Comparison of ENCODE assay signal across 18 cellular contexts in genomic region chr9:111147021-111147420, GRCh38.
DNase-seq lines count a peak whose midpoint lies in the region; ATAC-seq and TF ChIP-seq lines count a peak whose summit lies in the region.
"Had no signal": no experiment of that assay in that cellular context is flagged by ENCODE, and none has a peak within 500 bp of the region (broad histone marks: within the 10 kb centered on the region; RNA-seq: fewer than 3 reads in every experiment).

No MANE protein-coding gene starts in this region.

- H3K27ac Mint-ChIP-seq in WTC11 (no peak overlapping the region), nephron progenitor cell (peak overlapping the region; percentile 87)
- H3K27ac Mint-ChIP-seq: CD8-positive, alpha-beta T cell; HFFc6 had no signal

- DNase-seq in LHCN-M2 (ENCODE audit: low read depth): peak; percentile 40
- DNase-seq in WTC11 (ENCODE audit: low spot score): no peak
- DNase-seq in nephron progenitor cell: no peak
- no peak for DNase-seq in GM10248 (ENCODE audit: extremely low spot score)
- no peak for DNase-seq in sigmoid colon
- DNase-seq in NCI-H2029 (lab: John Stamatoyannopoulos, UW): no peak
- DNase-seq: 8988T; AML-193; C1 segment of cervical spinal cord; CD8-positive, alpha-beta T cell; COR-L47; DMS153; DMS79 treated with DMSO at 0.1 percent for 48 hours; EL; HCEC 1CT; HFFc6 had no signal

- H3K9ac ChIP-seq in BLaER1: no peak overlapping the region

- WGBS in sigmoid colon, 2 donors: 85 to 86% methylated on average over 3 of the region's 3 CpGs

- H3K9me3 ChIP-seq in BLaER1 (no peaks in the 10 kb centered on the region), sigmoid colon (no peaks in the 10 kb centered on the region)

- H3K36me3 Mint-ChIP-seq in WTC11 (no peaks in the 10 kb centered on the region), nephron progenitor cell (ENCODE audit: low read depth) (no peaks in the 10 kb centered on the region)
- H3K36me3 Mint-ChIP-seq: CD8-positive, alpha-beta T cell had no signal

- intact Hi-C loops in sigmoid colon (cut with DNase I): no loop called here

- H3K4me3 ChIP-seq in BLaER1: no peak overlapping the region
- no peak overlapping the region for H3K4me3 ChIP-seq in sigmoid colon

- no peak for TF ChIP-seq POLR2A in sigmoid colon (IDR thresholded peaks at IDR 0.05)

- no peaks in the 10 kb centered on the region for H4K20me1 ChIP-seq in BLaER1

- H3K27ac ChIP-seq in BLaER1 (no peak overlapping the region), sigmoid colon (no peak overlapping the region)

- H3K4me3 Mint-ChIP-seq in WTC11 (no peak overlapping the region), nephron progenitor cell (no peak overlapping the region)
- H3K4me3 Mint-ChIP-seq: CD8-positive, alpha-beta T cell had no signal

- TF ChIP-seq EP300 in sigmoid colon (IDR thresholded peaks at IDR 0.05): no peak

- H3K4me1 Mint-ChIP-seq in WTC11 (0 out of 2 replicates have a peak, but pooled peaks cover 4% of the 10 kb centered on the region), nephron progenitor cell (peaks cover 44% of the 10 kb centered on the region)

- H3K4me2 ChIP-seq in BLaER1: peak overlapping the region; percentile 74

- POLR2A ChIA-PET in WTC11 (lab: Charles Lee): no interaction called here
- POLR2A ChIA-PET in GM10248 (lab: Yijun Ruan, JAX): no interaction called here

- no peaks in the 10 kb centered on the region for H3K27me3 Mint-ChIP-seq in WTC11 (ENCODE audit: low read depth)
- H3K27me3 Mint-ChIP-seq in nephron progenitor cell (ENCODE audit: low read depth, poor library complexity): no peaks in the 10 kb centered on the region

- TF ChIP-seq CTCF in WTC11 (IDR thresholded peaks at IDR 0.05) (no peak), nephron progenitor cell (IDR thresholded peaks at IDR 0.05) (no peak), GM10248 (IDR thresholded peaks at IDR 0.05; ENCODE audit: control extremely low read depth, extremely low read depth, low read depth, missing control alignments) (no peak), sigmoid colon (IDR thresholded peaks at IDR 0.05) (no peak)

- H3K36me3 ChIP-seq in BLaER1: no peaks in the 10 kb centered on the region
- H3K36me3 ChIP-seq in sigmoid colon: no peaks in the 10 kb centered on the region

- no peak for ATAC-seq in WTC11
- ATAC-seq: CD8-positive, alpha-beta T cell; HepG2 had no signal

- no peaks in the 10 kb centered on the region for H3K9me3 Mint-ChIP-seq in WTC11
- no peaks in the 10 kb centered on the region for H3K9me3 Mint-ChIP-seq in nephron progenitor cell
- H3K9me3 Mint-ChIP-seq: CD8-positive, alpha-beta T cell; HFFc6 had no signal

- H3K27me3 ChIP-seq in BLaER1 (no peaks in the 10 kb centered on the region), sigmoid colon (no peaks in the 10 kb centered on the region)

- CTCF ChIA-PET in WTC11 (lab: Charles Lee) (no interaction called here), GM10248 (lab: Yijun Ruan, JAX) (no interaction called here)

- H3K4me1 ChIP-seq in BLaER1: peaks cover 28% of the 10 kb centered on the region
- H3K4me1 ChIP-seq in sigmoid colon: no peaks in the 10 kb centered on the region

TF ChIP-seq in WTC11, 78 proteins besides CTCF, POLR2A, EP300 and RAD21:
- TF ChIP-seq RELA (CRISPR knock-in tag; IDR thresholded peaks at IDR 0.05; ENCODE audit: borderline replicate concordance) (no peak), HMGA2 (CRISPR knock-in tag; IDR thresholded peaks at IDR 0.05) (0 out of 2 replicates have a peak, but pooled peaks have one; percentile 22), OVOL2 (CRISPR knock-in tag; IDR thresholded peaks at IDR 0.05; ENCODE audit: borderline replicate concordance) (no peak), ATF1 (CRISPR knock-in tag; IDR thresholded peaks at IDR 0.05) (no peak)
- TF ChIP-seq, protein P1, sequence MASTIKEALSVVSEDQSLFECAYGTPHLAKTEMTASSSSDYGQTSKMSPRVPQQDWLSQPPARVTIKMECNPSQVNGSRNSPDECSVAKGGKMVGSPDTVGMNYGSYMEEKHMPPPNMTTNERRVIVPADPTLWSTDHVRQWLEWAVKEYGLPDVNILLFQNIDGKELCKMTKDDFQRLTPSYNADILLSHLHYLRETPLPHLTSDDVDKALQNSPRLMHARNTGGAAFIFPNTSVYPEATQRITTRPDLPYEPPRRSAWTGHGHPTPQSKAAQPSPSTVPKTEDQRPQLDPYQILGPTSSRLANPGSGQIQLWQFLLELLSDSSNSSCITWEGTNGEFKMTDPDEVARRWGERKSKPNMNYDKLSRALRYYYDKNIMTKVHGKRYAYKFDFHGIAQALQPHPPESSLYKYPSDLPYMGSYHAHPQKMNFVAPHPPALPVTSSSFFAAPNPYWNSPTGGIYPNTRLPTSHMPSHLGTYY (CRISPR knock-in tag; IDR thresholded peaks at IDR 0.05): no peak
TF ChIP-seq in WTC11: peak in this region for 1.
